8 cellular contexts compared by ENCODE assay signal in genomic region chr22:35310556-35311550, GRCh38. TPM values are rescaled to one million over a fixed set of nuclear protein-coding genes. Genes with fewer than 3 reads are reported as not detected.
DNase-seq lines count a peak whose midpoint lies in the region; ATAC-seq and TF ChIP-seq lines count a peak whose summit lies in the region.

No MANE protein-coding gene starts in this region.

- peak overlapping the region; percentile 61 for H3K27ac Mint-ChIP-seq in activated CD4-positive, alpha-beta memory T cell treated with anti-CD3 and anti-CD28 coated beads, Interleukin-2, amount 10 ng/mL, durations not matched to agents 7 days and 5 days
- peak overlapping the region; percentile 86 for H3K27ac Mint-ChIP-seq in type B pancreatic cell

- no peaks in the 10 kb centered on the region for H3K36me3 Mint-ChIP-seq in activated CD4-positive, alpha-beta memory T cell treated with anti-CD3 and anti-CD28 coated beads, Interleukin-2, amount 10 ng/mL, durations not matched to agents 7 days and 5 days (ENCODE audit: low read depth)
- H3K36me3 Mint-ChIP-seq in type B pancreatic cell = no peaks in the 10 kb centered on the region

- CTCF ChIA-PET in activated CD4-positive, alpha-beta memory T cell treated with anti-CD3 and anti-CD28 coated beads, Interleukin-2, amount 10 ng/mL, durations not matched to agents 7 days and 5 days (lab: Charles Lee) = interaction anchor here (0.8 to 0.9 kb wide), 2 partner anchors 19 to 53 kb away, joined by 3 to 4 read pairs; no protein-coding TSS in a partner anchor

- DNase-seq in Right ventricle myocardium inferior (ENCODE audit: missing footprints) = peak; percentile 42
- DNase-seq in left cardiac atrium = no peak
- no peak for DNase-seq in activated CD4-positive, alpha-beta memory T cell treated with anti-CD3 and anti-CD28 coated beads, Interleukin-2, amount 10 ng/mL, durations not matched to agents 7 days and 5 days
- DNase-seq in left colon = peak; percentile 55 to 69
- no peak for DNase-seq in type B pancreatic cell (ENCODE audit: extremely low spot score, unreplicated experiment)
- DNase-seq in cerebellar nuclear complex (lab: John Stamatoyannopoulos, UW) = no peak

- intact Hi-C loops in Right ventricle myocardium inferior (cut with DNase I) (loop anchor here (5.0 kb wide), 1 partner anchor 54 kb away; the partner anchor contains the start of gene HMGXB4), left cardiac atrium (cut with DNase I) (no loop called here), left colon (cut with DNase I, micrococcal nuclease) (no loop called here)

- POLR2A ChIA-PET in activated CD4-positive, alpha-beta memory T cell treated with anti-CD3 and anti-CD28 coated beads, Interleukin-2, amount 10 ng/mL, durations not matched to agents 7 days and 5 days (lab: Charles Lee) = interaction anchor here (0.8 to 2.2 kb wide), 4 partner anchors 11 to 356 kb away, joined by 3 to 18 read pairs (median 6); partner anchors contain the start of genes HMGXB4 and TOM1

- no peaks in the 10 kb centered on the region for H3K27me3 Mint-ChIP-seq in activated CD4-positive, alpha-beta memory T cell treated with anti-CD3 and anti-CD28 coated beads, Interleukin-2, amount 10 ng/mL, durations not matched to agents 7 days and 5 days
- H3K27me3 Mint-ChIP-seq in type B pancreatic cell = no peaks in the 10 kb centered on the region

- ATAC-seq in Right ventricle myocardium inferior (no peak), left cardiac atrium (no peak), left colon (peak; percentile 52), GM21381 (IDR thresholded peaks at IDR 0.05; ENCODE audit: unreplicated experiment) (no peak), GM18502 (IDR thresholded peaks at IDR 0.05; ENCODE audit: poor library complexity, unreplicated experiment) (no peak)

- peaks cover 95% of the 10 kb centered on the region for H3K4me1 Mint-ChIP-seq in activated CD4-positive, alpha-beta memory T cell treated with anti-CD3 and anti-CD28 coated beads, Interleukin-2, amount 10 ng/mL, durations not matched to agents 7 days and 5 days
- peaks cover 47% of the 10 kb centered on the region for H3K4me1 Mint-ChIP-seq in type B pancreatic cell (ENCODE audit: unreplicated experiment)

- peak; percentile 30 for TF ChIP-seq CTCF in type B pancreatic cell (conservative IDR thresholded peaks at IDR 0.05)

- no peaks in the 10 kb centered on the region for H3K9me3 Mint-ChIP-seq in activated CD4-positive, alpha-beta memory T cell treated with anti-CD3 and anti-CD28 coated beads, Interleukin-2, amount 10 ng/mL, durations not matched to agents 7 days and 5 days
- no peaks in the 10 kb centered on the region for H3K9me3 Mint-ChIP-seq in type B pancreatic cell

- H3K4me3 Mint-ChIP-seq in activated CD4-positive, alpha-beta memory T cell treated with anti-CD3 and anti-CD28 coated beads, Interleukin-2, amount 10 ng/mL, durations not matched to agents 7 days and 5 days = no peak overlapping the region
- H3K4me3 Mint-ChIP-seq in type B pancreatic cell = peak overlapping the region; percentile 76

RNA-seq across cellular contexts. Expression of gene TOM1, which starts 11.2 kb away (rescaled TPM):
- total RNA-seq in Right ventricle myocardium inferior (62.5 TPM), left cardiac atrium (10 to 100 TPM; 45.1 to 57.9 TPM), left colon (10 to 100 TPM; 62.4 to 63.2 TPM), type B pancreatic cell (ENCODE audit: low replicate concordance) (27.0 and 37.6 TPM in 2 replicates)
- 10 to 100 TPM; 37.3 to 41.4 TPM for total RNA-seq in activated CD4-positive, alpha-beta memory T cell treated with anti-CD3 and anti-CD28 coated beads, Interleukin-2, amount 10 ng/mL, durations not matched to agents 7 days and 5 days

RNA-seq across cellular contexts. Expression of gene HMGXB4, which starts 53.6 kb away (rescaled TPM):
- 9.4 TPM for total RNA-seq in Right ventricle myocardium inferior
- 10 to 100 TPM in 1 of 2 donors, 1 to 10 TPM in 1; 8.8 to 10.3 TPM for total RNA-seq in left cardiac atrium
- total RNA-seq in activated CD4-positive, alpha-beta memory T cell treated with anti-CD3 and anti-CD28 coated beads, Interleukin-2, amount 10 ng/mL, durations not matched to agents 7 days and 5 days = 10 to 100 TPM; 32.5 to 36.6 TPM
- total RNA-seq in left colon = 10 to 100 TPM; 16.9 to 19.7 TPM
- 18.4 and 32.7 TPM in 2 replicates for total RNA-seq in type B pancreatic cell (ENCODE audit: low replicate concordance)

Comparison
In these comparisons a context has a peak if more than half of its experiments do, and no peak if none do; other contexts are left out.
1. DNase-seq: peak in Right ventricle myocardium inferior (single experiment) and left colon (2 of 2); none in left cardiac atrium (single experiment), activated CD4-positive, alpha-beta memory T cell treated with anti-CD3 and anti-CD28 coated beads, Interleukin-2, amount 10 ng/mL, durations not matched to agents 7 days and 5 days (single experiment), type B pancreatic cell (single experiment) and cerebellar nuclear complex (0 of 2).